Comparison of ENCODE assay signal across 22 cellular contexts in genomic region chr10:16811765-16812164, GRCh38. TPM values are rescaled to one million over a fixed set of nuclear protein-coding genes. Genes with fewer than 3 reads are reported as not detected.
DNase-seq lines count a peak whose midpoint lies in the region; ATAC-seq, FAIRE-seq and TF ChIP-seq lines count a peak whose summit lies in the region.
"Had no signal": no experiment of that assay in that cellular context is flagged by ENCODE, and none has a peak within 500 bp of the region (broad histone marks: within the 10 kb centered on the region; RNA-seq: fewer than 3 reads in every experiment).

No MANE protein-coding gene starts in this region.

- no peak overlapping the region for H3K9ac ChIP-seq in astrocyte (ENCODE audit: low read length)
- H3K9ac ChIP-seq: GM23248, SK-N-SH had no signal

- H3K4me2 ChIP-seq in astrocyte (ENCODE audit: low read length), result no peak overlapping the region
- H3K4me2 ChIP-seq: PC-9, SK-N-SH had no signal

- no peak for FAIRE-seq in astrocyte (lab: Jason Lieb, UNC)
- FAIRE-seq: GM12878 had no signal

- peaks cover 88% of the 10 kb centered on the region for H4K20me1 ChIP-seq in astrocyte (ENCODE audit: insufficient read depth, low read length)

- ATAC-seq in stimulated activated naive CD8-positive, alpha-beta T cell treated with anti-CD3 and anti-CD28 coated beads, Interleukin-15, Interleukin-2, amounts not matched to agents 100 U/mL and 50 U/mL, for 24 hours, result no peak
- ATAC-seq in GM21529 (IDR thresholded peaks at IDR 0.05; ENCODE audit: unreplicated experiment) (no peak), GM19467 (IDR thresholded peaks at IDR 0.05; ENCODE audit: unreplicated experiment) (no peak)
- ATAC-seq: GM12878 had no signal

- H3K36me3 ChIP-seq in astrocyte (ENCODE audit: insufficient read depth, low read length), result peaks cover 12% of the 10 kb centered on the region
- H3K36me3 ChIP-seq: HAP-1 had no signal

- no peaks in the 10 kb centered on the region for H3K27me3 Mint-ChIP-seq in stimulated activated naive CD8-positive, alpha-beta T cell treated with anti-CD3 and anti-CD28 coated beads, Interleukin-15, Interleukin-2, amounts not matched to agents 100 ng/mL and 50 ng/mL, for 24 hours
- no peaks in the 10 kb centered on the region for H3K27me3 Mint-ChIP-seq in astrocyte (ENCODE audit: low read depth, unreplicated experiment)
- no peaks in the 10 kb centered on the region for H3K27me3 Mint-ChIP-seq in neural crest cell (ENCODE audit: low read depth)
- H3K27me3 Mint-ChIP-seq: CD4-positive, alpha-beta memory T cell had no signal

- peaks cover 24% of the 10 kb centered on the region for H3K36me3 Mint-ChIP-seq in stimulated activated naive CD8-positive, alpha-beta T cell treated with anti-CD3 and anti-CD28 coated beads, Interleukin-15, Interleukin-2, amounts not matched to agents 100 ng/mL and 50 ng/mL, for 24 hours (ENCODE audit: low read depth)
- H3K36me3 Mint-ChIP-seq in astrocyte (ENCODE audit: low read depth, unreplicated experiment) (peaks cover 9% of the 10 kb centered on the region), neural crest cell (ENCODE audit: low read depth) (peaks cover 4% of the 10 kb centered on the region)

- H3K4me1 Mint-ChIP-seq in stimulated activated naive CD8-positive, alpha-beta T cell treated with anti-CD3 and anti-CD28 coated beads, Interleukin-15, Interleukin-2, amounts not matched to agents 100 ng/mL and 50 ng/mL, for 24 hours (ENCODE audit: low read depth), result peaks cover 31% of the 10 kb centered on the region
- H3K4me1 Mint-ChIP-seq in astrocyte (ENCODE audit: low read depth, unreplicated experiment) (peaks cover 14% of the 10 kb centered on the region), neural crest cell (peaks cover 15% of the 10 kb centered on the region)

- H3K79me2 ChIP-seq in astrocyte (ENCODE audit: insufficient read depth, low read length), result peaks cover 98% of the 10 kb centered on the region

- no peak overlapping the region for H3K4me3 ChIP-seq in astrocyte (ENCODE audit: insufficient read depth, low read depth, low read length)
- H3K4me3 ChIP-seq: GM12878, GM23248, HAP-1, PC-9 had no signal

- TF ChIP-seq CTCF in astrocyte (IDR thresholded peaks at IDR 0.05; ENCODE audit: insufficient read depth, low read depth, low read length) (no peak), neural crest cell (conservative IDR thresholded peaks at IDR 0.05) (no peak)

- H3K9me3 ChIP-seq in astrocyte (ENCODE audit: insufficient read depth, low read depth, low read length), result no peaks in the 10 kb centered on the region
- H3K9me3 ChIP-seq: HAP-1, SK-N-SH had no signal

- no peaks in the 10 kb centered on the region for H3K27me3 ChIP-seq in astrocyte (ENCODE audit: insufficient read depth, low read length)

- no peak overlapping the region for H3K4me3 Mint-ChIP-seq in stimulated activated naive CD8-positive, alpha-beta T cell treated with anti-CD3 and anti-CD28 coated beads, Interleukin-15, Interleukin-2, amounts not matched to agents 100 ng/mL and 50 ng/mL, for 24 hours
- H3K4me3 Mint-ChIP-seq in astrocyte (ENCODE audit: unreplicated experiment), result no peak overlapping the region
- H3K4me3 Mint-ChIP-seq in neural crest cell, result peak overlapping the region; percentile 20

- no peak for DNase-seq in stimulated activated naive CD8-positive, alpha-beta T cell treated with anti-CD3 and anti-CD28 coated beads, Interleukin-15, Interleukin-2, amounts not matched to agents 100 U/mL and 50 U/mL, for 24 hours
- DNase-seq in astrocyte (ENCODE audit: low read depth) (no peak), neural crest cell (ENCODE audit: low read depth, low spot score) (no peak)
- no peak for DNase-seq in activated CD4-positive, CD25-positive, alpha-beta regulatory T cell (lab: John Stamatoyannopoulos, UW)
- DNase-seq: CD4-positive, alpha-beta memory T cell; DND-41; GM23248; KG1; NCI-H1105; NCI-H146; NCI-H2029; NCI-H2227 treated with DMSO at 0.1 percent for 48 hours; NCI-H510A; PC-9; RPMI8226; SIG-M5; SK-N-SH had no signal

- peaks cover 9% of the 10 kb centered on the region for H3K4me1 ChIP-seq in astrocyte (ENCODE audit: insufficient read depth, low read length)

- peak overlapping the region; percentile 9 for H3K27ac Mint-ChIP-seq in stimulated activated naive CD8-positive, alpha-beta T cell treated with anti-CD3 and anti-CD28 coated beads, Interleukin-15, Interleukin-2, amounts not matched to agents 100 ng/mL and 50 ng/mL, for 24 hours
- H3K27ac Mint-ChIP-seq in astrocyte (ENCODE audit: unreplicated experiment) (peak overlapping the region; percentile 38), neural crest cell (ENCODE audit: unreplicated experiment) (no peak overlapping the region)

- no peak overlapping the region for H2AFZ ChIP-seq in astrocyte (ENCODE audit: low read depth, low read length)
- H2AFZ ChIP-seq: GM23248, PC-9 had no signal

- no peak overlapping the region for H3K27ac ChIP-seq in astrocyte (ENCODE audit: low read depth, low read length)
- H3K27ac ChIP-seq: GM23248, PC-9 had no signal

- H3K9me3 Mint-ChIP-seq in stimulated activated naive CD8-positive, alpha-beta T cell treated with anti-CD3 and anti-CD28 coated beads, Interleukin-15, Interleukin-2, amounts not matched to agents 100 ng/mL and 50 ng/mL, for 24 hours, result no peaks in the 10 kb centered on the region
- H3K9me3 Mint-ChIP-seq in astrocyte (ENCODE audit: unreplicated experiment) (no peaks in the 10 kb centered on the region), neural crest cell (no peaks in the 10 kb centered on the region)

RNA-seq across cellular contexts. Expression of gene RSU1, which starts 5.5 kb away (rescaled TPM):
- total RNA-seq in astrocyte (138 and 142 TPM in 2 replicates), neural crest cell (32.8 and 33.7 TPM in 2 replicates)
